17 cellular contexts compared by ENCODE assay signal in the genomic region with DNA sequence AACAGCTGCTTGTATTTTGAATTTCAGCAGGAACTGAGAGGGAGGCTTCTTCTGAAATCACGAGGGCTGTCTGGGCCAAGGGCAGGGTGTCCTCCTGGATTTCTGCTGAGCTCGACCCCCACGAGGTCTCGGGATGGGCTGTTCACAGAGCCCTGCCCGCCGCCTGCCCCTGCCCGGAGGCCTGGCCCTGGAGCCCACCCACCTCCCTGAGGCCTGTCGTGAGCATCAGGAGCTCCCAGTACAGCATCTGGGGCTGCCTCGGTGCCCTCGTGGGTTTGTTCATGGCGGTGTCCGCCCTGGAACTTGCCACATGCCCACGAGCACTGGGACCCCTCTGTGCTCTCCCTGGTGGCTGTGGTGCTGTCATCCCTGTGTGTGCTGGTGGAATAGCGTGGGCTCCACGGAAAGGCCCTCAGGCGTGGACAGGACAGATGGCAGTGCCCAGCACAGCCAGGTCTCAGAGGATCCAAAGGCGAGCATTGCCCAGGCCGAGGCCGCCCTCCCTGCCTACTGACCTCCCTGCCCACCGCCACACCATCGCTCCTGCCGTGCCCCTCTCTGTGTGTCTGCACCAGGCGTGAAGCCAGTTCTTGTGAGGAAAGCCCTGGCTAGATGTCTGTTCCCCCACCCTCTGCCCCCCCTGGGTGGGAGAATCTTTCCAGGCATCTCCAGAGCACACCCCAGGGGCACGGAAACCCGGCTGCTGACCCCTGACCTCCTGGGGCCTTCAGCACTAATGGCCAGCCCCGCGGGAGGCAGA. TPM values are rescaled to one million over a fixed set of nuclear protein-coding genes. Genes with fewer than 3 reads are reported as not detected.
DNase-seq lines count a peak whose midpoint lies in the region; ATAC-seq, FAIRE-seq and TF ChIP-seq lines count a peak whose summit lies in the region.
"Had no signal": no experiment of that assay in that cellular context is flagged by ENCODE, and none has a peak within 500 bp of the region (broad histone marks: within the 10 kb centered on the region; RNA-seq: fewer than 3 reads in every experiment).

No MANE protein-coding gene starts in this region.

- FAIRE-seq in K562 (lab: Jason Lieb, UNC), result no peak
- FAIRE-seq: small intestine had no signal

- H3K4me2 ChIP-seq in K562 (ENCODE audit: insufficient read depth, low read length), result no peak overlapping the region
- no peak overlapping the region for H3K4me2 ChIP-seq in neuronal stem cell (ENCODE audit: insufficient read depth, low read length, poor library complexity, severe bottlenecking)

- H3K79me1 ChIP-seq in neuronal stem cell (ENCODE audit: low read depth, low read length), result no peaks in the 10 kb centered on the region

- H3K4me3 ChIP-seq in K562, result no peak overlapping the region
- no peak overlapping the region for H3K4me3 ChIP-seq in left ventricle myocardium inferior
- no peak overlapping the region for H3K4me3 ChIP-seq in neuronal stem cell (ENCODE audit: low read length in 2 of 2)
- no peak overlapping the region for H3K4me3 ChIP-seq in tibial artery

- TF ChIP-seq EP300 in K562 (IDR thresholded peaks at IDR 0.05; ENCODE audit: low read length), result no peak

- TF ChIP-seq POLR2A in K562 (conservative IDR thresholded peaks at IDR 0.05), result no peak

- no peaks in the 10 kb centered on the region for H3K36me3 ChIP-seq in K562 (ENCODE audit: control insufficient read depth, insufficient read depth, low read length)
- H3K36me3 ChIP-seq in left ventricle myocardium inferior, result no peaks in the 10 kb centered on the region
- no peaks in the 10 kb centered on the region for H3K36me3 ChIP-seq in neuronal stem cell (replicated peaks in 1 of 2; ENCODE audit: control insufficient read depth in 2 of 2, insufficient read depth in 2 of 2, low read length in 2 of 2)
- peaks cover 5 to 19% (median 11%) of the 10 kb centered on the region in 3 donors for H3K36me3 ChIP-seq in tibial artery

- H2BK5ac ChIP-seq in neuronal stem cell (ENCODE audit: low read length), result no peak overlapping the region

- H3K27ac Mint-ChIP-seq in progenitor cell of endocrine pancreas, result no peak overlapping the region
- H3K27ac Mint-ChIP-seq: activated naive CD8-positive, alpha-beta T cell treated with anti-CD3 and anti-CD28 coated beads, Interleukin-2, amount 50 U/mL, for 24 hours; CD4-positive, CD25-positive, alpha-beta regulatory T cell had no signal

- no peaks in the 10 kb centered on the region for H3K79me2 ChIP-seq in K562 (ENCODE audit: control insufficient read depth, insufficient read depth, low read length)

- H2AK5ac ChIP-seq in neuronal stem cell (ENCODE audit: low read depth, low read length), result peak overlapping the region; percentile 57

- DNase-seq in K562 (ENCODE audit: extremely low read depth in 1 of 4, low spot score in 3 of 4) (no peak), left ventricle myocardium inferior (no peak), neuronal stem cell (ENCODE audit: low spot score) (no peak), tibial artery (peak in 1 of 2 donors; percentile 69), progenitor cell of endocrine pancreas (ENCODE audit: low spot score, unreplicated experiment) (no peak), amygdala (lab: John Stamatoyannopoulos, UW) (no peak), NCI-H2081 (lab: John Stamatoyannopoulos, UW) (no peak)
- no peak for DNase-seq in activated CD4-positive, alpha-beta T cell treated with anti-CD3 and anti-CD28 coated beads, Interleukin-2, amount 50 U/mL, for 4 hours
- DNase-seq: activated CD4-positive, CD25-positive, alpha-beta regulatory T cell treated with anti-CD3 and anti-CD28 coated beads, Interleukin-2, amount 50 U/mL, for 72 hours; activated naive CD8-positive, alpha-beta T cell treated with anti-CD3 and anti-CD28 coated beads, Interleukin-2, amount 50 U/mL, for 24 hours; CD4-positive, CD25-positive, alpha-beta regulatory T cell; NCI-H774; RPMI8226; stimulated activated naive CD8-positive, alpha-beta T cell treated with anti-CD3 and anti-CD28 coated beads, Interleukin-15, Interleukin-2, amounts not matched to agents 100 U/mL and 50 U/mL, for 24 hours had no signal

- in situ Hi-C loops in K562 (cut with MboI), result no loop called here

- BruUV-seq in K562 (replicated peaks; lab: Mats Ljungman, UMichigan), result no TSS peak

- CTCF ChIA-PET in K562 (lab: Yijun Ruan, JAX; ENCODE audit: low intra/inter-chr PET ratio), result no interaction called here

- no peak overlapping the region for H3K27ac ChIP-seq in K562 (ENCODE audit: extremely low read depth, low read depth, low read length)
- peak overlapping the region; percentile 93 for H3K27ac ChIP-seq in left ventricle myocardium inferior (replicated peaks)
- no peak overlapping the region for H3K27ac ChIP-seq in neuronal stem cell (replicated peaks; ENCODE audit: low read length)
- peak overlapping the region; percentile 94 to 99 for H3K27ac ChIP-seq in tibial artery
- H3K27ac ChIP-seq: epithelial cell of prostate had no signal

- H3K4me1 ChIP-seq in K562 (replicated peaks in 1 of 2; ENCODE audit: control insufficient read depth in 2 of 2, insufficient read depth in 2 of 2, low read length in 2 of 2) (no peaks in the 10 kb centered on the region; a peak in 1 of 5 replicates), left ventricle myocardium inferior (peaks cover 53% of the 10 kb centered on the region), neuronal stem cell (ENCODE audit: control insufficient read depth in 2 of 2, insufficient read depth in 1 of 2, low read depth in 1 of 2, low read length in 2 of 2) (peaks cover 0 to 3% of the 10 kb centered on the region in 2 donors), tibial artery (peaks cover 0 to 60% (median 39%) of the 10 kb centered on the region in 4 donors)

- peak overlapping the region; percentile 43 for H3K14ac ChIP-seq in neuronal stem cell (ENCODE audit: low read length)

- H4K8ac ChIP-seq in neuronal stem cell (ENCODE audit: low read depth, low read length), result no peak overlapping the region

- no peaks in the 10 kb centered on the region for H4K20me1 ChIP-seq in K562 (replicated peaks; ENCODE audit: control insufficient read depth, insufficient read depth, low read length)

- no peak for ATAC-seq in K562
- ATAC-seq: activated naive CD8-positive, alpha-beta T cell treated with anti-CD3 and anti-CD28 coated beads, Interleukin-2, amount 50 U/mL, for 24 hours; stimulated activated naive CD8-positive, alpha-beta T cell treated with anti-CD3 and anti-CD28 coated beads, Interleukin-15, Interleukin-2, amounts not matched to agents 100 U/mL and 50 U/mL, for 24 hours had no signal

- intact Hi-C loops in K562 (cut with micrococcal nuclease) (no loop called here), left ventricle myocardium inferior (cut with micrococcal nuclease) (no loop called here), tibial artery (cut with DNase I; ENCODE audit: low total_unique reads) (no loop called here)

- H3K9me3 ChIP-seq in K562 (replicated peaks; ENCODE audit: control insufficient read depth, insufficient read depth, low read depth, low read length) (no peaks in the 10 kb centered on the region), left ventricle myocardium inferior (replicated peaks) (no peaks in the 10 kb centered on the region), neuronal stem cell (replicated peaks in 1 of 2; ENCODE audit: control insufficient read depth in 2 of 2, insufficient read depth in 1 of 2, low read depth in 1 of 2, low read length in 2 of 2) (no peaks in the 10 kb centered on the region), tibial artery (no peaks in the 10 kb centered on the region)

- no peaks in the 10 kb centered on the region for H3K9me3 Mint-ChIP-seq in progenitor cell of endocrine pancreas (ENCODE audit: low read depth)
- H3K9me3 Mint-ChIP-seq: activated naive CD8-positive, alpha-beta T cell treated with anti-CD3 and anti-CD28 coated beads, Interleukin-2, amount 50 U/mL, for 24 hours; CD4-positive, CD25-positive, alpha-beta regulatory T cell; H9 had no signal

- no peaks in the 10 kb centered on the region for H3K27me3 Mint-ChIP-seq in progenitor cell of endocrine pancreas
- H3K27me3 Mint-ChIP-seq: activated naive CD8-positive, alpha-beta T cell treated with anti-CD3 and anti-CD28 coated beads, Interleukin-2, amount 50 U/mL, for 24 hours; CD4-positive, CD25-positive, alpha-beta regulatory T cell had no signal

- POLR2A ChIA-PET in K562 (lab: Yijun Ruan, JAX), result no interaction called here

- H3K23ac ChIP-seq in neuronal stem cell (ENCODE audit: low read depth, low read length, poor library complexity), result no peak overlapping the region

- H3K4me3 Mint-ChIP-seq in progenitor cell of endocrine pancreas (ENCODE audit: low read depth), result no peak overlapping the region
- H3K4me3 Mint-ChIP-seq: activated naive CD8-positive, alpha-beta T cell treated with anti-CD3 and anti-CD28 coated beads, Interleukin-2, amount 50 U/mL, for 24 hours; CD4-positive, CD25-positive, alpha-beta regulatory T cell; H9 had no signal

- H3K9me1 ChIP-seq in K562 (ENCODE audit: control insufficient read depth, insufficient read depth, low read length), result no peaks in the 10 kb centered on the region

- H3K4ac ChIP-seq in neuronal stem cell (ENCODE audit: low read length), result no peak overlapping the region

- TF ChIP-seq CTCF in K562 (IDR thresholded peaks at IDR 0.05 in 2 of 3, conservative IDR thresholded peaks at IDR 0.05 in 1 of 3; ENCODE audit: insufficient read depth in 2 of 3, low read depth in 1 of 3, low read length in 3 of 3) (no peak), left ventricle myocardium inferior (IDR thresholded peaks at IDR 0.05; ENCODE audit: borderline replicate concordance) (no peak), tibial artery (IDR thresholded peaks at IDR 0.05) (no peak), progenitor cell of endocrine pancreas (IDR thresholded peaks at IDR 0.05; ENCODE audit: unreplicated experiment) (no peak)

- H3K9ac ChIP-seq in K562 (ENCODE audit: insufficient read depth in 1 of 2, low read depth in 2 of 2, low read length in 2 of 2), result no peak overlapping the region; a peak in 1 of 4 replicates
- peak overlapping the region; percentile 50 for H3K9ac ChIP-seq in neuronal stem cell (ENCODE audit: low read depth, low read length, poor library complexity)

- H2AFZ ChIP-seq in K562 (ENCODE audit: low read depth, low read length) (no peak overlapping the region), neuronal stem cell (ENCODE audit: low read length) (peak overlapping the region; percentile 35)

- H2BK120ac ChIP-seq in neuronal stem cell (ENCODE audit: low read depth, low read length), result no peak overlapping the region

- peak overlapping the region; percentile 81 for H2BK12ac ChIP-seq in neuronal stem cell (ENCODE audit: low read length)

- H3K36me3 Mint-ChIP-seq in progenitor cell of endocrine pancreas (ENCODE audit: insufficient read depth), result peaks cover 23% of the 10 kb centered on the region
- H3K36me3 Mint-ChIP-seq: CD4-positive, CD25-positive, alpha-beta regulatory T cell had no signal

- no peak overlapping the region for H4K91ac ChIP-seq in neuronal stem cell (ENCODE audit: low read depth, low read length, poor library complexity)

- H3K27me3 ChIP-seq in K562 (ENCODE audit: control insufficient read depth in 2 of 2, insufficient read depth in 2 of 2, low read length in 2 of 2) (peaks cover 0 to 15% of the 10 kb centered on the region in 2 experiments; a peak in 2 of 5 replicates), left ventricle myocardium inferior (ENCODE audit: low read depth) (no peaks in the 10 kb centered on the region), neuronal stem cell (ENCODE audit: control insufficient read depth in 3 of 3, insufficient read depth in 3 of 3, low read depth in 1 of 3, low read length in 3 of 3) (no peaks in the 10 kb centered on the region), tibial artery (no peaks in the 10 kb centered on the region)

- WGBS in K562 (ENCODE audit: insufficient coverage, low coverage, missing lambda C conversion rate), result 17% methylated on average over 14 of the region's 27 CpGs
- no CpG with 5 or more reads among the region's 27 CpGs for WGBS in neuronal stem cell (ENCODE audit: extremely low coverage in 2 of 2, insufficient read length in 2 of 2, insufficient replicate concordance in 1 of 2), 2 donors

- H3K18ac ChIP-seq in neuronal stem cell (ENCODE audit: low read length), result peak overlapping the region; percentile 82

- peaks cover 7% of the 10 kb centered on the region for H3K4me1 Mint-ChIP-seq in progenitor cell of endocrine pancreas (ENCODE audit: low read depth)
- H3K4me1 Mint-ChIP-seq: CD4-positive, CD25-positive, alpha-beta regulatory T cell; H9 had no signal

- TF ChIP-seq RAD21 in K562 (CRISPR knock-in tag; conservative IDR thresholded peaks at IDR 0.05 in 1 of 2, IDR thresholded peaks at IDR 0.05 in 1 of 2), result no peak

- H2BK15ac ChIP-seq in neuronal stem cell (ENCODE audit: low read length), result peak overlapping the region; percentile 86

RNA-seq across cellular contexts. Expression of gene RAMP1, which starts 25.9 kb away (rescaled TPM):
- total RNA-seq in K562 (2011; cell fraction: chromatin; rRNA removed; ENCODE audit: low replicate concordance), result not detected in 2 replicates
- total RNA-seq in K562 (2011; cell fraction: nucleolus; rRNA removed), result 0.79 and 2.5 TPM in 2 replicates
- total RNA-seq in K562 (2011; cell fraction: nucleoplasm; rRNA removed), result 0.51 and 0.76 TPM in 2 replicates
- total RNA-seq in K562 (2014; rRNA removed) (0.77 TPM in 1 of 2 replicates, not detected in the other), K562 (2014; rRNA removed; fragmentation: Illumina TruSeq; extraction: Trizol) (not detected in 2 replicates), K562 (2015; rRNA removed; fragmentation: Illumina TruSeq; extraction: Trizol) (not detected in 2 replicates), K562 (2021) (0.29 TPM in 1 of 2 replicates, not detected in the other), left ventricle myocardium inferior (168 TPM), progenitor cell of endocrine pancreas (90.1 and 105 TPM in 2 replicates)
- polyA plus RNA-seq in K562 (2011; rRNA removed) (0.28 and 0.72 TPM in 2 replicates), K562 (2014; fragmentation: Illumina TruSeq; extraction: Trizol) (not detected in 2 replicates), K562 (2014; fragmentation: Nextera tagmentation; extraction: Ambion mirVana) (not detected), K562 (2014; rRNA removed) (not detected in 2 replicates)
- polyA plus RNA-seq in K562 (2011; cell fraction: cytosol; rRNA removed), result 0.37 and 3.7 TPM in 2 replicates
- polyA plus RNA-seq in K562 (2011; cell fraction: nucleus; rRNA removed), result 0.13 and 0.37 TPM in 2 replicates
- 0.29 and 0.36 TPM in 2 replicates for polyA plus RNA-seq in K562 (2012)
- polyA minus RNA-seq in K562 (2011; rRNA and poly(A)+ RNA removed), result not detected in 2 replicates
- not detected in 2 replicates for polyA minus RNA-seq in K562 (2011; cell fraction: cytosol; rRNA and poly(A)+ RNA removed)
- not detected in 2 replicates for polyA minus RNA-seq in K562 (2011; cell fraction: nucleus; rRNA and poly(A)+ RNA removed)
- 0.04 TPM for polyA plus RNA-seq in neuronal stem cell (2013, experiment 1 of 2)
- polyA plus RNA-seq in neuronal stem cell (2013, experiment 2 of 2), result 0.07 TPM
- total RNA-seq: CD4-positive, CD25-positive, alpha-beta regulatory T cell had no signal

Comparison
In these comparisons a context has a peak if more than half of its experiments do, and no peak if none do; other contexts are left out.
1. H3K27ac ChIP-seq: peak in left ventricle myocardium inferior (single experiment) and tibial artery (2 of 2); none in K562 (single experiment) and neuronal stem cell (single experiment).
2. RNA of gene RAMP1, which starts 25.9 kb away (total RNA-seq): 168 TPM in left ventricle myocardium inferior (single experiment) and 90.1 to 105 TPM in progenitor cell of endocrine pancreas; 0.29 to 2.5 TPM in K562; every median in the first group is over 10 times any median in the second.